In the genomic region with DNA sequence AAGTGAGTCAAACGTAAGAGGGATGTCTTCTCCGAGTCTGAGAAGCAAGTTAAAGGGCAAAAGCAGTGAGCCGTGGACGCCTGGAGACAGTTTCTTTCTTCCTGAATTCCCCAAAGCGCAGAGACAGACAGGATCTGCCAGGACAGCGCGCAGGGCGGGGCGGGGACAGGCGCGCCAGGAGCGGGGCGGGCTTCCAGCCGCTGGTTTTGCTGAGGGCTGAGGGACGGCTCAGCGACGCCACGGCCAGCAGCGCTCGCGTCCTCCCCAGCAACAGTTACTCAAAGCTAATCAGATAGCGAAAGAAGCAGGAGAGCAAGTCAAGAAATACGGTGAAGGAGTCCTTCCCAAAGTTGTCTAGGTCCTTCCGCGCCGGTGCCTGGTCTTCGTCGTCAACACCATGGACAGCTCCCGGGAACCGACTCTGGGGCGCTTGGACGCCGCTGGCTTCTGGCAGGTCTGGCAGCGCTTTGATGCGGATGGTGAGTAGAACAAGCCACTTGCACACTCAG, we compare ENCODE assay signal across 8 cellular contexts. TPM values are rescaled to one million over a fixed set of nuclear protein-coding genes. Genes with fewer than 3 reads are reported as not detected.
A peak's percentile ranks its signal among the peaks of the same experiment; 100 is the strongest.
DNase-seq lines count a peak whose midpoint lies in the region; ATAC-seq and TF ChIP-seq lines count a peak whose summit lies in the region.

Gene SCGN, plus strand, starts transcription at position 209 of the 509 bp plus-strand sequence. Its CDS starts 189 bp downstream, at position 398.

- no peaks in the 10 kb centered on the region for H3K36me3 ChIP-seq in cardiac muscle cell
- H3K36me3 ChIP-seq in trophoblast cell (ENCODE audit: control insufficient read depth in 1 of 2, insufficient read depth in 2 of 2, low read length in 2 of 2) = no peaks in the 10 kb centered on the region
- H3K36me3 ChIP-seq in gastroesophageal sphincter = no peaks in the 10 kb centered on the region

- H4K91ac ChIP-seq in trophoblast cell (ENCODE audit: low read depth, low read length) = no peak within 1 kb of the TSS

- no peak within 1 kb of the TSS for H3K4me3 Mint-ChIP-seq in activated T-helper 2 cell treated with anti-CD3 and anti-CD28 coated beads, Interferon-gamma antibody, Interleukin-2, Interleukin-4, amounts not matched to agents 10 μg/mL and 5 μg/mL and 100 μg/mL, durations not matched to agents 14 hours and 24 hours and 36 hours (ENCODE audit: low read depth)

- H3K4me2 ChIP-seq in trophoblast cell (ENCODE audit: low read length) = peak within 1 kb of the TSS; percentile 72

- no peak for TF ChIP-seq EP300 in gastroesophageal sphincter (IDR thresholded peaks at IDR 0.05)

- H3K23ac ChIP-seq in trophoblast cell (ENCODE audit: low read length) = no peak within 1 kb of the TSS

- POLR2A ChIA-PET in GM10248 (lab: Yijun Ruan, JAX) = no interaction called here

- H3K27ac Mint-ChIP-seq in activated T-helper 2 cell treated with anti-CD3 and anti-CD28 coated beads, Interferon-gamma antibody, Interleukin-2, Interleukin-4, amounts not matched to agents 10 μg/mL and 5 μg/mL and 100 μg/mL, durations not matched to agents 14 hours and 24 hours and 36 hours = no peak within 1 kb of the TSS

- H3K27me3 ChIP-seq in cardiac muscle cell (peaks cover 74% of the 10 kb centered on the region), trophoblast cell (ENCODE audit: insufficient read depth, low read length) (no peaks in the 10 kb centered on the region), gastroesophageal sphincter (peaks cover 56% of the 10 kb centered on the region)

- no peaks in the 10 kb centered on the region for H3K4me1 ChIP-seq in cardiac muscle cell (ENCODE audit: low read depth)
- H3K4me1 ChIP-seq in trophoblast cell (ENCODE audit: control insufficient read depth in 1 of 2, insufficient read depth in 2 of 2, low read length in 2 of 2) = no peaks in the 10 kb centered on the region
- H3K4me1 ChIP-seq in gastroesophageal sphincter = peaks cover 0 to 6% (median 0%) of the 10 kb centered on the region in 3 donors

- no peak within 1 kb of the TSS for H3K18ac ChIP-seq in trophoblast cell (ENCODE audit: low read length)

- no peak within 1 kb of the TSS for H4K8ac ChIP-seq in trophoblast cell (ENCODE audit: low read depth, low read length)

- H3K9me3 ChIP-seq in cardiac muscle cell (ENCODE audit: low read depth) = no peaks in the 10 kb centered on the region
- H3K9me3 ChIP-seq in trophoblast cell (ENCODE audit: insufficient read depth, low read depth, low read length) = peaks cover 2% of the 10 kb centered on the region
- no peaks in the 10 kb centered on the region for H3K9me3 ChIP-seq in gastroesophageal sphincter

- H3K14ac ChIP-seq in trophoblast cell (ENCODE audit: low read length) = no peak within 1 kb of the TSS

- DNase-seq in GM10248 (ENCODE audit: extremely low spot score) (peak; percentile 46), NCI-H345 (lab: John Stamatoyannopoulos, UW) (peak; percentile 76), cardiac muscle cell (ENCODE audit: low read depth in 1 of 2, low spot score in 1 of 2) (peak; percentile 77 to 91), trophoblast cell (peak; percentile 73 to 89), NCI-H187 treated with DMSO at 0.1 percent for 48 hours (lab: John Stamatoyannopoulos, UW) (no peak), SIG-M5 treated with dmso at 0.1 percent for 504 hours (lab: John Stamatoyannopoulos, UW; ENCODE audit: unreplicated experiment) (no peak)
- peak; percentile 34 for DNase-seq in activated T-helper 2 cell treated with anti-CD3 and anti-CD28 coated beads, Interferon-gamma antibody, Interleukin-2, Interleukin-4, amounts not matched to agents 10 μg/mL and 5 μg/mL and 100 μg/mL, durations not matched to agents 14 hours and 24 hours and 36 hours (ENCODE audit: low spot score)

- no peak for ATAC-seq in gastroesophageal sphincter

- no peaks in the 10 kb centered on the region for H3K79me1 ChIP-seq in trophoblast cell (ENCODE audit: low read length)

- H3K27ac ChIP-seq in cardiac muscle cell (no peak within 1 kb of the TSS), trophoblast cell (ENCODE audit: low read depth, low read length) (no peak within 1 kb of the TSS), gastroesophageal sphincter (no peak within 1 kb of the TSS)

- no peak within 1 kb of the TSS for H2BK5ac ChIP-seq in trophoblast cell (ENCODE audit: low read depth, low read length, poor library complexity)

- intact Hi-C loops in activated T-helper 2 cell treated with anti-CD3 and anti-CD28 coated beads, Interferon-gamma antibody, Interleukin-2, Interleukin-4, amounts not matched to agents 10 μg/mL and 5 μg/mL and 100 μg/mL, durations not matched to agents 14 hours and 24 hours and 36 hours (cut with micrococcal nuclease) = no loop called here

- CTCF ChIA-PET in GM10248 (lab: Yijun Ruan, JAX) = no interaction called here

- H3K4me3 ChIP-seq in cardiac muscle cell = peak within 1 kb of the TSS; percentile 11
- no peak within 1 kb of the TSS for H3K4me3 ChIP-seq in trophoblast cell (ENCODE audit: low read depth, low read length)
- H3K4me3 ChIP-seq in gastroesophageal sphincter = no peak within 1 kb of the TSS

- no peaks in the 10 kb centered on the region for H3K36me3 Mint-ChIP-seq in activated T-helper 2 cell treated with anti-CD3 and anti-CD28 coated beads, Interferon-gamma antibody, Interleukin-2, Interleukin-4, amounts not matched to agents 10 μg/mL and 5 μg/mL and 100 μg/mL, durations not matched to agents 14 hours and 24 hours and 36 hours (ENCODE audit: low read depth)

- no peak within 1 kb of the TSS for H3K4ac ChIP-seq in trophoblast cell (ENCODE audit: low read depth, low read length)

- H3K9me3 Mint-ChIP-seq in activated T-helper 2 cell treated with anti-CD3 and anti-CD28 coated beads, Interferon-gamma antibody, Interleukin-2, Interleukin-4, amounts not matched to agents 10 μg/mL and 5 μg/mL and 100 μg/mL, durations not matched to agents 14 hours and 24 hours and 36 hours = no peaks in the 10 kb centered on the region

- no peak within 1 kb of the TSS for H4K12ac ChIP-seq in trophoblast cell (ENCODE audit: low read depth, low read length)

- H3K27me3 Mint-ChIP-seq in activated T-helper 2 cell treated with anti-CD3 and anti-CD28 coated beads, Interferon-gamma antibody, Interleukin-2, Interleukin-4, amounts not matched to agents 10 μg/mL and 5 μg/mL and 100 μg/mL, durations not matched to agents 14 hours and 24 hours and 36 hours (ENCODE audit: low read depth) = peaks cover 49% of the 10 kb centered on the region

- no peaks in the 10 kb centered on the region for H3K4me1 Mint-ChIP-seq in activated T-helper 2 cell treated with anti-CD3 and anti-CD28 coated beads, Interferon-gamma antibody, Interleukin-2, Interleukin-4, amounts not matched to agents 10 μg/mL and 5 μg/mL and 100 μg/mL, durations not matched to agents 14 hours and 24 hours and 36 hours (ENCODE audit: low read depth)

- TF ChIP-seq POLR2A in gastroesophageal sphincter (IDR thresholded peaks at IDR 0.05) = no peak

- H3K9ac ChIP-seq in trophoblast cell (ENCODE audit: low read length) = no peak within 1 kb of the TSS

- no peak within 1 kb of the TSS for H2BK12ac ChIP-seq in trophoblast cell (ENCODE audit: low read length)

- WGBS in trophoblast cell (ENCODE audit: extremely low coverage, insufficient coverage, insufficient read length) = no CpG with 5 or more reads among the region's 35 CpGs
- 3% methylated on average over 4 of the region's 35 CpGs; no CpG with 5 or more reads in 1 of the 2 donors for WGBS in gastroesophageal sphincter (ENCODE audit: low coverage in 1 of 2), 2 donors

- TF ChIP-seq CTCF in GM10248 (IDR thresholded peaks at IDR 0.05; ENCODE audit: control extremely low read depth, extremely low read depth, low read depth, missing control alignments) (no peak), cardiac muscle cell (IDR thresholded peaks at IDR 0.05; ENCODE audit: low read depth, low read length) (no peak), gastroesophageal sphincter (IDR thresholded peaks at IDR 0.05) (no peak)

- no peak within 1 kb of the TSS for H2BK120ac ChIP-seq in trophoblast cell (ENCODE audit: insufficient read depth, low read length, poor library complexity)

- no peak within 1 kb of the TSS for H2AK5ac ChIP-seq in trophoblast cell (ENCODE audit: low read length)

- peak within 1 kb of the TSS; percentile 47 for H2AFZ ChIP-seq in trophoblast cell (ENCODE audit: insufficient read depth, low read length, poor library complexity)

- H3K79me2 ChIP-seq in trophoblast cell (ENCODE audit: control insufficient read depth, insufficient read depth, low read length, poor library complexity) = no peaks in the 10 kb centered on the region

RNA-seq across cellular contexts. Expression of gene SCGN, which starts in this region (rescaled TPM):
- total RNA-seq in activated T-helper 2 cell treated with anti-CD3 and anti-CD28 coated beads, Interferon-gamma antibody, Interleukin-2, Interleukin-4, amounts not matched to agents 10 μg/mL and 5 μg/mL and 100 μg/mL, durations not matched to agents 14 hours and 24 hours and 36 hours = not detected in 2 replicates
- total RNA-seq in cardiac muscle cell (0.14 TPM in 1 of 2 replicates, not detected in the other), gastroesophageal sphincter (1 to 10 TPM in 2 of 4 donors, under 1 TPM in 1, not detected in 1; 0.35 to 3.6 (median 1.3) TPM)
- polyA plus RNA-seq in cardiac muscle cell = not detected in 2 replicates
- 0.03 and 0.06 TPM in 2 replicates for polyA plus RNA-seq in trophoblast cell (2013)

Comparison
In these comparisons a context has a peak if more than half of its experiments do, and no peak if none do; other contexts are left out.
1. Peak in DNase-seq in activated T-helper 2 cell treated with anti-CD3 and anti-CD28 coated beads, Interferon-gamma antibody, Interleukin-2, Interleukin-4, amounts not matched to agents 10 μg/mL and 5 μg/mL and 100 μg/mL, durations not matched to agents 14 hours and 24 hours and 36 hours; RNA of the gene not detected or under 1 TPM.
2. Peak in DNase-seq and H3K4me3 ChIP-seq in cardiac muscle cell; RNA of the gene not detected or under 1 TPM.
3. DNase-seq: peak in GM10248 (single experiment), NCI-H345 (single experiment) and trophoblast cell (2 of 2); none in NCI-H187 treated with DMSO at 0.1 percent for 48 hours (single experiment) and SIG-M5 treated with dmso at 0.1 percent for 504 hours (single experiment).